Comparison of ENCODE assay signal across 20 cellular contexts in the genomic region with DNA sequence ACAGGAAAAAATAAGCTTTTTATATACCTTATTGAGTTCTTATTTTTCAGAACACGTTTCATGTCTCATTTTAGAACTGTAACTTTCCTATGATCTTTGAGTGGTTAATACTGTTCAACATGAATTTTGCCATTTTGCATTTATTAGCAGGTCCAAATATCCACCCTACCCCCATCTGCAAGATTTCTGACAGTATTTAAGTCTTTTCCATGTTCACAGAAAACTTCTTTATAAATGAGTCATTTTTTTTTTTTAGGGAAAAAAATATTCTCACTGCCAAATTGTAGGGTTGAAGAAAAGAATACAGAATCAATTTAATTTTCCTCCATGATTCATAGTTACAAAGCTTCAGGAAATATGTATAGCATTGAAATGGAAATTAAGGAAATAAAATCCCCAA.
DNase-seq lines count a peak whose midpoint lies in the region; FAIRE-seq and TF ChIP-seq lines count a peak whose summit lies in the region.
"Had no signal": no experiment of that assay in that cellular context is flagged by ENCODE, and none has a peak within 500 bp of the region (broad histone marks: within the 10 kb centered on the region; RNA-seq: fewer than 3 reads in every experiment).

No MANE protein-coding gene starts in this region.

- H3K9me3 Mint-ChIP-seq in astrocyte (ENCODE audit: unreplicated experiment), result peaks cover 5% of the 10 kb centered on the region
- H3K9me3 Mint-ChIP-seq: H9 had no signal

- H3K4me1 ChIP-seq in astrocyte (ENCODE audit: insufficient read depth, low read length) (peaks cover 5% of the 10 kb centered on the region), skeletal muscle satellite cell (ENCODE audit: control insufficient read depth, insufficient read depth, low read length) (peaks cover 33% of the 10 kb centered on the region)
- H3K4me1 ChIP-seq: Peyer's patch had no signal

- H3K27ac Mint-ChIP-seq in astrocyte (ENCODE audit: unreplicated experiment), result no peak overlapping the region
- H3K27ac Mint-ChIP-seq: CD8-positive, alpha-beta memory T cell; H9; IgD-negative memory B cell had no signal

- H3K27me3 Mint-ChIP-seq in astrocyte (ENCODE audit: low read depth, unreplicated experiment), result no peaks in the 10 kb centered on the region
- H3K27me3 Mint-ChIP-seq: CD8-positive, alpha-beta memory T cell; IgD-negative memory B cell had no signal

- peaks cover 16% of the 10 kb centered on the region for H3K4me1 Mint-ChIP-seq in astrocyte (ENCODE audit: low read depth, unreplicated experiment)
- H3K4me1 Mint-ChIP-seq: CD8-positive, alpha-beta memory T cell; IgD-negative memory B cell had no signal

- DNase-seq in HCEC 1CT (peak; percentile 48), astrocyte (ENCODE audit: low read depth) (no peak), fibroblast of mammary gland (ENCODE audit: low read depth) (peak; percentile 59), DMS 273 (lab: John Stamatoyannopoulos, UW; ENCODE audit: unreplicated experiment) (no peak), kidney glomerular epithelial cell (lab: John Stamatoyannopoulos, UW) (no peak), HuH-7.5 (ENCODE audit: low spot score) (no peak)
- DNase-seq: C1 segment of cervical spinal cord; CD8-positive, alpha-beta memory T cell; DMS53; EL; H9; NCI-H1417; NCI-H1694 treated with DMSO at 0.1 percent for 48 hours; NCI-H2081 treated with DMSO at 0.1 percent for 48 hours; NCI-H2171 treated with DMSO at 0.1 percent for 48 hours; NCI-H524 treated with DMSO at 0.1 percent for 48 hours; NCI-H82; Peyer's patch had no signal

- no peaks in the 10 kb centered on the region for H3K36me3 Mint-ChIP-seq in astrocyte (ENCODE audit: low read depth, unreplicated experiment)
- H3K36me3 Mint-ChIP-seq: CD8-positive, alpha-beta memory T cell; IgD-negative memory B cell had no signal

- H3K4me3 Mint-ChIP-seq in astrocyte (ENCODE audit: unreplicated experiment), result no peak overlapping the region
- H3K4me3 Mint-ChIP-seq: CD8-positive, alpha-beta memory T cell; H9; IgD-negative memory B cell had no signal

- H3K36me3 ChIP-seq in astrocyte (ENCODE audit: insufficient read depth, low read length), result no peaks in the 10 kb centered on the region
- H3K36me3 ChIP-seq in skeletal muscle satellite cell (ENCODE audit: insufficient read depth, low read length), result no peaks in the 10 kb centered on the region
- H3K36me3 ChIP-seq: Peyer's patch had no signal

- H3K79me2 ChIP-seq in astrocyte (ENCODE audit: insufficient read depth, low read length), result no peaks in the 10 kb centered on the region

- peak overlapping the region; percentile 31 for H3K4me2 ChIP-seq in astrocyte (ENCODE audit: low read length)
- peak overlapping the region; percentile 56 for H3K4me2 ChIP-seq in skeletal muscle satellite cell (ENCODE audit: low read length)

- H3K27ac ChIP-seq in astrocyte (ENCODE audit: low read depth, low read length), result no peak overlapping the region
- H3K27ac ChIP-seq: Peyer's patch had no signal

- no peaks in the 10 kb centered on the region for H4K20me1 ChIP-seq in astrocyte (ENCODE audit: insufficient read depth, low read length)

- H3K4me3 ChIP-seq in astrocyte (ENCODE audit: insufficient read depth, low read depth, low read length), result no peak overlapping the region
- H3K4me3 ChIP-seq in fibroblast of mammary gland (ENCODE audit: control insufficient read depth, low read depth, low read length), result no peak overlapping the region
- H3K4me3 ChIP-seq in skeletal muscle satellite cell (ENCODE audit: low read length), result no peak overlapping the region
- H3K4me3 ChIP-seq: Peyer's patch had no signal

- H3K27me3 ChIP-seq in astrocyte (ENCODE audit: insufficient read depth, low read length), result no peaks in the 10 kb centered on the region
- H3K27me3 ChIP-seq in skeletal muscle satellite cell (ENCODE audit: control insufficient read depth, insufficient read depth, low read length), result no peaks in the 10 kb centered on the region
- H3K27me3 ChIP-seq: Peyer's patch had no signal

- H3K9ac ChIP-seq in astrocyte (ENCODE audit: low read length), result no peak overlapping the region
- no peak overlapping the region for H3K9ac ChIP-seq in skeletal muscle satellite cell (ENCODE audit: low read depth, low read length)

- TF ChIP-seq CTCF in astrocyte (IDR thresholded peaks at IDR 0.05; ENCODE audit: insufficient read depth, low read depth, low read length) (no peak), fibroblast of mammary gland (conservative IDR thresholded peaks at IDR 0.05; ENCODE audit: control insufficient read depth, insufficient read depth, low read depth, low read length) (no peak)

- FAIRE-seq in astrocyte (lab: Jason Lieb, UNC), result no peak

- H2AFZ ChIP-seq in astrocyte (ENCODE audit: low read depth, low read length), result no peak overlapping the region

- H3K9me3 ChIP-seq in astrocyte (ENCODE audit: insufficient read depth, low read depth, low read length), result no peaks in the 10 kb centered on the region
- H3K9me3 ChIP-seq in skeletal muscle satellite cell (replicated peaks; ENCODE audit: low read length), result no peaks in the 10 kb centered on the region
- H3K9me3 ChIP-seq: Peyer's patch had no signal

Comparison
In these comparisons a context has a peak if more than half of its experiments do, and no peak if none do; other contexts are left out.
1. DNase-seq: peak in HCEC 1CT (single experiment) and fibroblast of mammary gland (single experiment); none in astrocyte (single experiment), DMS 273 (single experiment), kidney glomerular epithelial cell (single experiment) and HuH-7.5 (single experiment).